In the genomic region with DNA sequence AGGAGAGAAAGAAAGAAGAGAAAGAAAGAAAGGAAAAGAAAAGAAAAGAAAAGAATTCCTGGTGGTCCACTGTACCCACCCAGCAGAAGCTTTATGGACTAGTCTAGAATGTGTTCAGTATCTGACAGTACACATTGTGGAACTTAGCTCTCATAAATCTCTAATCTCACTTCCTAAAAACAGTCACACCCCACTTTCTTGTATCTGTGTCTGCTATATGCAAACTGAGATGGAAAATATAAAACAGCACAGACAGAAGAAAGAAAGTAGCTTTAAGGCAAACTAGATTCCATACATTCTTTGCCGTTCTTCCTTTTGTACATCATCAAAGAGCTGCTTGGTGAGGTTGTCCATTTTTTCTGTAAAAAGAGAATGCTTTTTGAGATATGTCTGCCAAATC, we compare ENCODE assay signal across 11 cellular contexts. TPM values are rescaled to one million over a fixed set of nuclear protein-coding genes. Genes with fewer than 3 reads are reported as not detected.
DNase-seq lines count a peak whose midpoint lies in the region; ATAC-seq lines count a peak whose summit lies in the region.
"Had no signal": no experiment of that assay in that cellular context is flagged by ENCODE, and none has a peak within 500 bp of the region (broad histone marks: within the 10 kb centered on the region; RNA-seq: fewer than 3 reads in every experiment).

No MANE protein-coding gene starts in this region.

- H3K27me3 Mint-ChIP-seq in T-cell, result no peaks in the 10 kb centered on the region

- peak overlapping the region in 1 of 3 donors; percentile 58 for H3K4me3 Mint-ChIP-seq in T-cell
- H3K4me3 Mint-ChIP-seq: neural crest cell had no signal

- CTCF ChIA-PET in T-cell (lab: Charles Lee), result interaction anchor here in 1 of 2 donors (0.5 to 1.0 kb wide), 4 partner anchors 9 to 113 kb away, joined by 3 to 5 read pairs (median 3); no protein-coding TSS in a partner anchor

- POLR2A ChIA-PET in T-cell (lab: Charles Lee), result interaction anchor here in 1 of 2 donors (0.5 to 1.1 kb wide), 4 partner anchors 9 to 378 kb away, joined by 3 to 8 read pairs (median 4); no protein-coding TSS in a partner anchor

- peak; percentile 39 for DNase-seq in EH (ENCODE audit: low read depth)
- no peak for DNase-seq in T-cell
- DNase-seq in inferior parietal cortex (ENCODE audit: extremely low spot score), result no peak
- DNase-seq in hepatic stellate cell (ENCODE audit: low spot score), result no peak
- no peak for DNase-seq in MG63
- DNase-seq in HPDE6-E6E7 (ENCODE audit: extremely low spot score), result no peak
- DNase-seq: activated T-cell treated with anti-CD3 and anti-CD28 coated beads, Interleukin-2, amount 50 U/mL, for 48 hours; COR-L47 had no signal

- H3K27me3 ChIP-seq in MG63, result no peaks in the 10 kb centered on the region

- no peaks in the 10 kb centered on the region for H3K9me3 ChIP-seq in MG63

- peak overlapping the region; percentile 58 to 79 for H3K27ac Mint-ChIP-seq in T-cell

- H3K9me3 Mint-ChIP-seq in T-cell, result no peaks in the 10 kb centered on the region
- H3K9me3 Mint-ChIP-seq: neural crest cell had no signal

- no peaks in the 10 kb centered on the region for H3K36me3 Mint-ChIP-seq in T-cell

- peaks cover 39 to 51% (median 46%) of the 10 kb centered on the region in 3 donors for H3K4me1 Mint-ChIP-seq in T-cell

- no peaks in the 10 kb centered on the region for H3K36me3 ChIP-seq in MG63

- peak; percentile 49 for ATAC-seq in GM19463 (IDR thresholded peaks at IDR 0.05; ENCODE audit: unreplicated experiment)
- ATAC-seq in HG03103 (IDR thresholded peaks at IDR 0.05; ENCODE audit: low read depth, unreplicated experiment), result peak; percentile 50
- no peak for ATAC-seq in T-cell (replicated peaks in 1 of 4)

- H3K4me3 ChIP-seq in MG63, result no peak overlapping the region

RNA-seq across cellular contexts. Expression of a gene that starts 41.1 kb away (rescaled TPM):
- total RNA-seq in T-cell, result 10 to 100 TPM; 39.7 to 74.4 (median 54.7) TPM
- total RNA-seq in MG63 (2014; rRNA removed; shearing (Covaris generic); ENCODE audit: low replicate concordance), result 11.7 and 18.9 TPM in 2 replicates

Comparison
In these comparisons a context has a peak if more than half of its experiments do, and no peak if none do; other contexts are left out.
1. ATAC-seq: peak in GM19463 (single experiment) and HG03103 (single experiment); none in T-cell (0 of 4).